ENCODE assay signal across 21 cellular contexts in the genomic region with DNA sequence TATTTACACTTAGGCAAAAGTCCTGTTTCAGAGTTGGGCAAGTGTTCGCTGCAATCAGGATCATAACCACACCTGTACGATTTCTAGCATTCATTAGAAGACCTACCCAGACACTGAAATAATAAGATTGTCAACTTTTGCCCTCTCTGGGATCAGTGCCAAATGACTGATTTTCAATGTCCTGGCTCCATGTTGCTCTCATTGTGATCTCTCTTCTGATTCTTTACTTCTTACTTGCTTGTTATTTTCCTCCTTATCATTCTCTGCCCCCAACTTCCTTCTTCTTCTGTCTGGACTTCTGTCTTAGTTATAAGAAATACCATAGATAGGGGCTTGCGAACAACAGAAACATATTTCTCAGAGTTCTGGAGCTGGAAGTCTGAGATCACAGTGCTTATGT.
DNase-seq lines count a peak whose midpoint lies in the region; ATAC-seq, FAIRE-seq and TF ChIP-seq lines count a peak whose summit lies in the region.
"Had no signal": no experiment of that assay in that cellular context is flagged by ENCODE, and none has a peak within 500 bp of the region (broad histone marks: within the 10 kb centered on the region; RNA-seq: fewer than 3 reads in every experiment).

No MANE protein-coding gene starts in this region.

- 56% methylated on average over 3 of the region's 3 CpGs for WGBS in liver
- 48% methylated on average over 3 of the region's 3 CpGs for WGBS in HepG2 (ENCODE audit: low lambda C conversion rate)

- H3K9me3 Mint-ChIP-seq in mesothelial cell of epicardium = peaks cover 12% of the 10 kb centered on the region

- H3K27me3 Mint-ChIP-seq in mesothelial cell of epicardium (ENCODE audit: low read depth) = no peaks in the 10 kb centered on the region
- H3K27me3 Mint-ChIP-seq: CD8-positive, alpha-beta memory T cell had no signal

- no peaks in the 10 kb centered on the region for H3K9me3 ChIP-seq in liver (ENCODE audit: control insufficient read depth in 4 of 4, low read length in 3 of 4)
- no peaks in the 10 kb centered on the region for H3K9me3 ChIP-seq in HepG2 (ENCODE audit: low read length)

- CTCF ChIA-PET in HepG2 (lab: Yijun Ruan, JAX; ENCODE audit: low intra/inter-chr PET ratio, low total read pairs) = no interaction called here

- H3K4me3 Mint-ChIP-seq in mesothelial cell of epicardium = no peak overlapping the region
- H3K4me3 Mint-ChIP-seq: CD8-positive, alpha-beta memory T cell had no signal

- no peak for TF ChIP-seq RAD21 in liver (IDR thresholded peaks at IDR 0.05)
- TF ChIP-seq RAD21 in HepG2 (CRISPR knock-in tag; IDR thresholded peaks at IDR 0.05) = no peak

- no peak for TF ChIP-seq EP300 in HepG2 (IDR thresholded peaks at IDR 0.05; ENCODE audit: low read depth in 2 of 2, low read length in 2 of 2)
- TF ChIP-seq EP300 in HepG2 (CRISPR knock-in tag; IDR thresholded peaks at IDR 0.05; ENCODE audit: borderline replicate concordance) = no peak

- POLR2A ChIA-PET in HepG2 (lab: Yijun Ruan, JAX) = no interaction called here

- no peak for ATAC-seq in HepG2
- no peak for ATAC-seq in HG02870 (IDR thresholded peaks at IDR 0.05; ENCODE audit: unreplicated experiment)

- BruUV-seq in HepG2 (replicated peaks; lab: Mats Ljungman, UMichigan) = no TSS peak

- no peak overlapping the region for H3K4me2 ChIP-seq in HepG2 (ENCODE audit: low read depth, low read length)

- H3K27ac ChIP-seq in liver (ENCODE audit: low read depth in 1 of 2, low read length in 2 of 2) (no peak overlapping the region), HepG2 (ENCODE audit: extremely low read length, insufficient read depth, low read length) (no peak overlapping the region)
- H3K27ac ChIP-seq: C4-2B had no signal

- peak overlapping the region; percentile 52 for H3K27ac Mint-ChIP-seq in mesothelial cell of epicardium
- H3K27ac Mint-ChIP-seq: CD8-positive, alpha-beta memory T cell had no signal

- FAIRE-seq in HepG2 (lab: Jason Lieb, UNC) = no peak
- FAIRE-seq: A204.1, D721Med had no signal

- in situ Hi-C loops in HepG2 (cut with HindIII; ENCODE audit: extremely low pct_ligation_motif_present, low pct_unique_long_range_greater_than_20kb) = no loop called here

- H3K9ac ChIP-seq in liver (ENCODE audit: low read depth in 1 of 2, low read length in 2 of 2) (no peak overlapping the region), HepG2 (ENCODE audit: insufficient read depth, low read depth, low read length) (no peak overlapping the region)

- intact Hi-C loops in HepG2 (cut with micrococcal nuclease; ENCODE audit: unreplicated experiment) = no loop called here

- H3K27me3 ChIP-seq in liver (ENCODE audit: control insufficient read depth in 4 of 4, insufficient read depth in 4 of 4, low read length in 3 of 4) (no peaks in the 10 kb centered on the region), HepG2 (ENCODE audit: control insufficient read depth in 1 of 2, insufficient read depth in 2 of 2, low read length in 2 of 2) (no peaks in the 10 kb centered on the region)

- H3K36me3 ChIP-seq in liver (ENCODE audit: control insufficient read depth in 4 of 4, insufficient read depth in 3 of 4, low read depth in 1 of 4, low read length in 3 of 4) (no peaks in the 10 kb centered on the region), HepG2 (replicated peaks in 1 of 2; ENCODE audit: control insufficient read depth in 1 of 2, insufficient read depth in 2 of 2, low read length in 2 of 2) (no peaks in the 10 kb centered on the region)

- DNase-seq in HepG2 (ENCODE audit: low spot score) (no peak), dermis microvascular lymphatic vessel endothelial cell (ENCODE audit: low read depth in 2 of 2) (peak; percentile 49 to 88), mesothelial cell of epicardium (ENCODE audit: low spot score in 2 of 2, unreplicated experiment in 2 of 2) (no peak), MV-4-11 (lab: John Stamatoyannopoulos, UW) (no peak), foreskin melanocyte (no peak), HCEC 1CT (no peak)
- DNase-seq: CD8-positive, alpha-beta memory T cell; EL; GF-D8; Karpas-422; NCI-H1436; NCI-H187 treated with DMSO at 0.1 percent for 48 hours; NCI-H345; NCI-H524; NCI-H82; SHP77 had no signal

- peaks cover 18% of the 10 kb centered on the region for H3K4me1 Mint-ChIP-seq in mesothelial cell of epicardium
- H3K4me1 Mint-ChIP-seq: CD8-positive, alpha-beta memory T cell had no signal

- H4K20me1 ChIP-seq in HepG2 (ENCODE audit: insufficient read depth, low read length) = no peaks in the 10 kb centered on the region

- no peak overlapping the region for H2AFZ ChIP-seq in HepG2 (ENCODE audit: low read length)

- TF ChIP-seq POLR2A in HepG2 (IDR thresholded peaks at IDR 0.05; ENCODE audit: insufficient read depth in 1 of 2, low read depth in 2 of 2, low read length in 2 of 2) = no peak

- H3K4me3 ChIP-seq in liver (ENCODE audit: low read depth in 1 of 3, low read length in 3 of 3) (no peak overlapping the region), HepG2 (replicated peaks in 1 of 3; ENCODE audit: insufficient read depth in 1 of 3, low read depth in 2 of 3, low read length in 3 of 3) (no peak overlapping the region)

- H3K4me1 ChIP-seq in liver (ENCODE audit: control insufficient read depth in 4 of 4, insufficient read depth in 4 of 4, low read length in 3 of 4) (no peaks in the 10 kb centered on the region), HepG2 (ENCODE audit: insufficient read depth, low read length) (no peaks in the 10 kb centered on the region)

- no peaks in the 10 kb centered on the region for H3K36me3 Mint-ChIP-seq in mesothelial cell of epicardium
- H3K36me3 Mint-ChIP-seq: CD8-positive, alpha-beta memory T cell had no signal

- no peak for TF ChIP-seq CTCF in liver (IDR thresholded peaks at IDR 0.05; ENCODE audit: low read depth, low read length, missing input control)
- TF ChIP-seq CTCF in HepG2 (CRISPR knock-in tag; IDR thresholded peaks at IDR 0.05) = no peak
- TF ChIP-seq CTCF in mesothelial cell of epicardium (IDR thresholded peaks at IDR 0.05; ENCODE audit: unreplicated experiment) = no peak

- H3K79me2 ChIP-seq in HepG2 (ENCODE audit: insufficient read depth, low read length) = no peaks in the 10 kb centered on the region

TF ChIP-seq in liver, 16 proteins besides CTCF, POLR2A, EP300 and RAD21:
- TF ChIP-seq FOXA2 (IDR thresholded peaks at IDR 0.05) = no peak
- no peak for TF ChIP-seq HNF4A (conservative IDR thresholded peaks at IDR 0.05)
- peak; percentile 31 for TF ChIP-seq NR2F2 (IDR thresholded peaks at IDR 0.05)

TF ChIP-seq in HepG2, 621 proteins besides CTCF, POLR2A, EP300 and RAD21:
- TF ChIP-seq ZGPAT (CRISPR knock-in tag; IDR thresholded peaks at IDR 0.05) (no peak), KDM2A (CRISPR knock-in tag; IDR thresholded peaks at IDR 0.05; ENCODE audit: borderline replicate concordance, low read depth) (no peak), PAX8 (CRISPR knock-in tag; IDR thresholded peaks at IDR 0.05; ENCODE audit: borderline replicate concordance) (no peak), KLF13 (CRISPR knock-in tag; IDR thresholded peaks at IDR 0.05) (no peak)

Comparison
In these comparisons a context has a peak if more than half of its experiments do, and no peak if none do; other contexts are left out.
1. DNase-seq: peak in dermis microvascular lymphatic vessel endothelial cell (2 of 2); none in HepG2 (single experiment), mesothelial cell of epicardium (0 of 2), MV-4-11 (single experiment), foreskin melanocyte (single experiment) and HCEC 1CT (single experiment).